ENCODE assay signal across 8 cellular contexts in the genomic region with DNA sequence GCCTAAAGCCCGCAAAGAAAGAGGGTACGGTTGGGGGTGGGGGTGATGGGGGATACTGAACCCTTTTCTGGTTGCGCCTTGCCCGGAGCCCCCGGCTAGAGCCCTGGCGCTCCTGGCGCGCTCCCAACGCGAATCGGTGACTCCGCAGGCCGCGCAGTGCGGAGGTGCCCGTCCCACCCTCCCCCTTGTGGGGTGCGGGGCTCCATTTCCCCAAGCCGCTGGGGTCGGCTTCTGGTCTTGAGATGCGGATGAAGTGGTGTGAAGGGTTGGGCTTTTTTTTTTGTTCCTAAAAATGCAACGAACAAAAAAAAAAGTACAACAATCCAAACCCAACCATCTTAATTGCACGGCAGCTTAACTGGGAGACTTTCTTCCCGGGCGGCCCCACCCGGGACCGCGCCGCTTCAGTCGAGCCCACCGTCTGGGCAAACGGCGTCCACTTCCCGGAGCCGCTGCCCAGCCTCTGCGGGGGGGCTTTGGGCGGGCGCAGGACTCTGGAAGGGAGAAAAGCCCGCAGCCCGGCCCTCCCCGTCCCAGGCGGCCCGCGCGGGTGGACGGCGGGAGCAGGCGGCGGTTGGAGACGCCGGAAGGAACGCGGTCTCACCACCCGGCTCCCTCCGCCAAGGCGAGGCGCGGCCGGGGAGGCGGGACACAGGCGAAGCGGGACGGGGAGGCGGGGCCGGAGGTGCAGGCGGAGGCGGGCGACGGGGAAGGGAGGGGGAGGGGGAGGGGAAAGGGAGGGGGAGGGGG. TPM values are rescaled to one million over a fixed set of nuclear protein-coding genes. Genes with fewer than 3 reads are reported as not detected.
DNase-seq lines count a peak whose midpoint lies in the region; FAIRE-seq and TF ChIP-seq lines count a peak whose summit lies in the region.

No MANE protein-coding gene starts in this region.

- H3K27me3 ChIP-seq in GM06990 (replicated peaks; ENCODE audit: control insufficient read depth, insufficient read depth, low read length) (no peaks in the 10 kb centered on the region), astrocyte (ENCODE audit: insufficient read depth, low read length) (no peaks in the 10 kb centered on the region), hepatocyte (no peaks in the 10 kb centered on the region), vagina (no peaks in the 10 kb centered on the region)

- peak in 1 of 2 donors; percentile 68 for TF ChIP-seq POLR2A in vagina (IDR thresholded peaks at IDR 0.05)

- H3K79me2 ChIP-seq in astrocyte (ENCODE audit: insufficient read depth, low read length) (peaks cover 38% of the 10 kb centered on the region), hepatocyte (peaks cover 35% of the 10 kb centered on the region)

- peak overlapping the region; percentile 81 for H3K4me3 Mint-ChIP-seq in astrocyte (ENCODE audit: unreplicated experiment)

- TF ChIP-seq CTCF in GM06990 (IDR thresholded peaks at IDR 0.05; ENCODE audit: insufficient read depth, low read length, poor library complexity, severe bottlenecking) (no peak), astrocyte (IDR thresholded peaks at IDR 0.05; ENCODE audit: insufficient read depth, low read depth, low read length) (no peak), hepatocyte (IDR thresholded peaks at IDR 0.05; ENCODE audit: poor library complexity) (no peak), vagina (IDR thresholded peaks at IDR 0.05) (no peak)

- H3K27ac Mint-ChIP-seq in astrocyte (ENCODE audit: unreplicated experiment): peak overlapping the region; percentile 12

- H3K36me3 Mint-ChIP-seq in astrocyte (ENCODE audit: low read depth, unreplicated experiment): peaks cover 4% of the 10 kb centered on the region

- POLR2A ChIA-PET in HEK293T (lab: Yijun Ruan, JAX): interaction anchor here (0.7 to 2.2 kb wide), 12 partner anchors 12 to 547 kb away, joined by 3 to 20 read pairs (median 4); partner anchors contain the start of gene SPRYD7

- H3K27ac ChIP-seq in astrocyte (ENCODE audit: low read depth, low read length): peak overlapping the region; percentile 87
- peak overlapping the region; percentile 100 for H3K27ac ChIP-seq in hepatocyte
- H3K27ac ChIP-seq in vagina: peak overlapping the region; percentile 92

- H3K9me3 ChIP-seq in astrocyte (ENCODE audit: insufficient read depth, low read depth, low read length): no peaks in the 10 kb centered on the region
- no peaks in the 10 kb centered on the region for H3K9me3 ChIP-seq in hepatocyte (ENCODE audit: low read depth)
- H3K9me3 ChIP-seq in vagina: no peaks in the 10 kb centered on the region

- H3K4me3 ChIP-seq in GM06990 (replicated peaks; ENCODE audit: low read depth, low read length): peak overlapping the region; percentile 66
- H3K4me3 ChIP-seq in astrocyte (ENCODE audit: insufficient read depth, low read depth, low read length): peak overlapping the region; percentile 61
- H3K4me3 ChIP-seq in hepatocyte: peak overlapping the region; percentile 99
- peak overlapping the region; percentile 65 to 69 for H3K4me3 ChIP-seq in vagina

- peak overlapping the region; percentile 80 for H3K4me2 ChIP-seq in astrocyte (ENCODE audit: low read length)
- H3K4me2 ChIP-seq in hepatocyte: peak overlapping the region; percentile 93

- H3K9me3 Mint-ChIP-seq in astrocyte (ENCODE audit: unreplicated experiment): no peaks in the 10 kb centered on the region

- H4K20me1 ChIP-seq in astrocyte (ENCODE audit: insufficient read depth, low read length) (peaks cover 27% of the 10 kb centered on the region), hepatocyte (ENCODE audit: insufficient read depth, poor library complexity, severe bottlenecking) (no peaks in the 10 kb centered on the region)

- H3K9me2 ChIP-seq in hepatocyte (replicated peaks; ENCODE audit: insufficient read depth): no peaks in the 10 kb centered on the region

- H3K4me1 ChIP-seq in astrocyte (ENCODE audit: insufficient read depth, low read length): peaks cover 17% of the 10 kb centered on the region
- H3K4me1 ChIP-seq in hepatocyte (ENCODE audit: insufficient read depth): peaks cover 26% of the 10 kb centered on the region
- peaks cover 39% of the 10 kb centered on the region for H3K4me1 ChIP-seq in vagina

- CTCF ChIA-PET in HEK293T (lab: Yijun Ruan, JAX): interaction anchor here (0.8 to 1.3 kb wide), 3 partner anchors 22 to 916 kb away, joined by 3 to 8 read pairs (median 3); no protein-coding TSS in a partner anchor

- DNase-seq in GM06990 (ENCODE audit: extremely low read depth, insufficient read length): peak; percentile 90
- peak; percentile 92 for DNase-seq in HEK293T (ENCODE audit: extremely low spot score)
- DNase-seq in NCI-H1092 treated with DMSO at 0.1 percent for 48 hours (lab: John Stamatoyannopoulos, UW): peak; percentile 80
- peak; percentile 82 for DNase-seq in T-helper 9 cell
- DNase-seq in astrocyte (ENCODE audit: low read depth): peak; percentile 84
- peak; percentile 97 for DNase-seq in hepatocyte (ENCODE audit: low spot score)
- DNase-seq in renal cortical epithelial cell (ENCODE audit: low read depth): peak; percentile 58
- DNase-seq in vagina (ENCODE audit: extremely low spot score in 2 of 2): peak in 1 of 2 donors; percentile 91

- H3K36me3 ChIP-seq in GM06990 (ENCODE audit: control insufficient read depth, insufficient read depth, low read length): no peaks in the 10 kb centered on the region
- H3K36me3 ChIP-seq in astrocyte (ENCODE audit: insufficient read depth, low read length): peaks cover 19% of the 10 kb centered on the region
- H3K36me3 ChIP-seq in hepatocyte (replicated peaks; ENCODE audit: insufficient read depth, low read depth): no peaks in the 10 kb centered on the region
- H3K36me3 ChIP-seq in vagina: peaks cover 0 to 6% of the 10 kb centered on the region in 2 donors

- H3K9ac ChIP-seq in astrocyte (ENCODE audit: low read length): peak overlapping the region; percentile 90

- H2AFZ ChIP-seq in astrocyte (ENCODE audit: low read depth, low read length) (peak overlapping the region; percentile 28), hepatocyte (peak overlapping the region; percentile 99)

- H3K4me1 Mint-ChIP-seq in astrocyte (ENCODE audit: low read depth, unreplicated experiment): peaks cover 16% of the 10 kb centered on the region

- H3K27me3 Mint-ChIP-seq in astrocyte (ENCODE audit: low read depth, unreplicated experiment): no peaks in the 10 kb centered on the region

- 0% methylated on average over 48 of the region's 68 CpGs for WGBS in hepatocyte (ENCODE audit: low lambda C conversion rate, missing lambda C conversion rate)

- intact Hi-C loops in vagina (cut with DNase I): loop anchor here (2.0 kb wide), 1 partner anchor 128 kb away; no protein-coding TSS in a partner anchor

- no peak for FAIRE-seq in astrocyte (lab: Jason Lieb, UNC)

TF ChIP-seq in HEK293T, 16 proteins besides CTCF, POLR2A, EP300 and RAD21:
- no peak for TF ChIP-seq SUZ12 (IDR thresholded peaks at IDR 0.05)
- TF ChIP-seq FOXA1 (IDR thresholded peaks at IDR 0.05): no peak
- TF ChIP-seq SP1 (IDR thresholded peaks at IDR 0.05): no peak
- TF ChIP-seq ZNF384 (IDR thresholded peaks at IDR 0.05): no peak

RNA-seq across cellular contexts. Expression of gene TRIM13, which starts 0.5 kb away (rescaled TPM):
- total RNA-seq in astrocyte (24.1 and 26.4 TPM in 2 replicates), hepatocyte (18.1 and 22.2 TPM in 2 replicates), renal cortical epithelial cell (26.9 and 31.3 TPM in 2 replicates), vagina (12.3 TPM)
- polyA plus RNA-seq in hepatocyte: 24.0 and 24.4 TPM in 2 replicates

RNA-seq across cellular contexts. Expression of gene KCNRG, which starts 18.9 kb away (rescaled TPM):
- 0.41 and 0.61 TPM in 2 replicates for total RNA-seq in astrocyte
- total RNA-seq in hepatocyte: 1.3 and 3.1 TPM in 2 replicates
- 0.24 and 0.57 TPM in 2 replicates for polyA plus RNA-seq in hepatocyte
- 5.5 and 7.6 TPM in 2 replicates for total RNA-seq in renal cortical epithelial cell
- not detected for total RNA-seq in vagina
